In genomic region chr1:205430631-205431305, GRCh38 we compare ENCODE assay signal across 8 cellular contexts. TPM values are rescaled to one million over a fixed set of nuclear protein-coding genes. Genes with fewer than 3 reads are reported as not detected.
DNase-seq lines count a peak whose midpoint lies in the region; ATAC-seq and TF ChIP-seq lines count a peak whose summit lies in the region.

No MANE protein-coding gene starts in this region.

- intact Hi-C loops in esophagus squamous epithelium (cut with DNase I): no loop called here

- no peak overlapping the region for H3K27ac ChIP-seq in esophagus squamous epithelium

- H3K9me3 ChIP-seq in esophagus squamous epithelium: no peaks in the 10 kb centered on the region

- no peak for ATAC-seq in GM18519 (IDR thresholded peaks at IDR 0.05; ENCODE audit: low FRiP score, unreplicated experiment)

- peaks cover 0 to 57% (median 0%) of the 10 kb centered on the region in 4 donors for H3K27me3 ChIP-seq in esophagus squamous epithelium

- DNase-seq in GM03348 (ENCODE audit: low spot score) (peak; percentile 90), NCI-H2029 treated with DMSO at 0.1 percent for 48 hours (lab: John Stamatoyannopoulos, UW) (peak; percentile 31), esophagus squamous epithelium (lab: John Stamatoyannopoulos, UW) (no peak), myocyte (ENCODE audit: low read depth) (peak; percentile 51), NCI-H82 treated with DMSO at 0.1 percent for 48 hours (lab: John Stamatoyannopoulos, UW; ENCODE audit: unreplicated experiment) (no peak)
- peak; percentile 72 to 74 for DNase-seq in activated T-cell treated with anti-CD3 and anti-CD28 coated beads, Interleukin-2, amount 50 U/mL, for 48 hours
- peak; percentile 33 for DNase-seq in stimulated activated naive CD4-positive, alpha-beta T cell treated with Interleukin-2 at 50 U/mL for 16 hours (lab: John Stamatoyannopoulos, UW)

- H3K4me3 ChIP-seq in esophagus squamous epithelium: peak overlapping the region; percentile 20 to 75 (median 41)

- WGBS in esophagus squamous epithelium, 2 donors: 4 to 5% methylated on average over 13 to 30 of the region's 36 CpGs

- H3K4me1 ChIP-seq in esophagus squamous epithelium: peaks cover 0 to 11% (median 10%) of the 10 kb centered on the region in 3 donors

- TF ChIP-seq CTCF in esophagus squamous epithelium (IDR thresholded peaks at IDR 0.05): peak; percentile 53 to 82 (median 72)

- TF ChIP-seq POLR2A in esophagus squamous epithelium (IDR thresholded peaks at IDR 0.05): no peak

- no peaks in the 10 kb centered on the region for H3K36me3 ChIP-seq in esophagus squamous epithelium

RNA-seq across cellular contexts. Expression of gene LEMD1, which starts 8.9 kb away (rescaled TPM):
- total RNA-seq in esophagus squamous epithelium: 1 to 10 TPM in 3 of 4 donors, not detected in 1; 1.1 to 1.4 (median 1.3) TPM
- not detected in 2 replicates for total RNA-seq in myocyte
- not detected for polyA plus RNA-seq in myocyte (2012)

RNA-seq across cellular contexts. Expression of gene BLACAT1, which starts 25.1 kb away (rescaled TPM):
- total RNA-seq in esophagus squamous epithelium: 1 to 10 TPM in 2 of 4 donors, under 1 TPM in 2; 0.29 to 2.3 (median 0.99) TPM
- total RNA-seq in myocyte: not detected in 2 replicates
- not detected for polyA plus RNA-seq in myocyte (2012)

Comparison
In these comparisons a context has a peak if more than half of its experiments do, and no peak if none do; other contexts are left out.
1. DNase-seq: peak in GM03348 (single experiment), NCI-H2029 treated with DMSO at 0.1 percent for 48 hours (single experiment), activated T-cell treated with anti-CD3 and anti-CD28 coated beads, Interleukin-2, amount 50 U/mL, for 48 hours (2 of 2), myocyte (single experiment) and stimulated activated naive CD4-positive, alpha-beta T cell treated with Interleukin-2 at 50 U/mL for 16 hours (single experiment); none in esophagus squamous epithelium (single experiment) and NCI-H82 treated with DMSO at 0.1 percent for 48 hours (single experiment).